Comparison of ENCODE assay signal across 37 cellular contexts in genomic region chr2:86673011-86673410, GRCh38.
"Had no signal": no experiment of that assay in that cellular context is flagged by ENCODE, and none has a peak within 500 bp of the region (broad histone marks: within the 10 kb centered on the region; RNA-seq: fewer than 3 reads in every experiment).

No MANE protein-coding gene starts in this region.

- H3K27me3 ChIP-seq: ascending aorta, cardiac muscle cell had no signal

- H3K9me3 Mint-ChIP-seq: activated CD4-positive, alpha-beta memory T cell treated with anti-CD3 and anti-CD28 coated beads, Interleukin-2, amount 10 ng/mL, durations not matched to agents 7 days and 5 days; activated naive CD4-positive, alpha-beta T cell treated with anti-CD3 and anti-CD28 coated beads, Interleukin-2, amount 50 U/mL, for 24 hours; activated naive CD8-positive, alpha-beta T cell treated with anti-CD3 and anti-CD28 coated beads, Interleukin-2, amount 50 U/mL, for 24 hours; activated T-cell treated with anti-CD3 and anti-CD28 coated beads, Interleukin-2, amount 50 U/mL, for 24 hours; activated T-helper 2 cell treated with anti-CD3 and anti-CD28 coated beads, Interferon-gamma antibody, Interleukin-2, Interleukin-4, amounts not matched to agents 10 μg/mL and 5 μg/mL and 100 μg/mL, durations not matched to agents 14 hours and 24 hours and 36 hours; T-helper 1 cell treated with Interleukin-12 subunit alpha and Interleukin-12 subunit beta and Interleukin-4 antibody, amounts not matched to agents 30 μg/mL and 1 μg/mL, for 36 hours; T-helper 2 cell treated with Interferon-gamma antibody and Interleukin-4, amounts not matched to agents 5 μg/mL and 100 μg/mL, for 36 hours had no signal

- H3K4me3 Mint-ChIP-seq: activated CD4-positive, alpha-beta memory T cell treated with anti-CD3 and anti-CD28 coated beads, Interleukin-2, amount 10 ng/mL, durations not matched to agents 7 days and 5 days; activated CD4-positive, alpha-beta T cell treated with anti-CD3 and anti-CD28 coated beads for 36 hours; activated CD4-positive, alpha-beta T cell treated with anti-CD3 and anti-CD28 coated beads, Interleukin-2, amount 10 ng/mL, durations not matched to agents 7 days and 5 days; activated CD8-positive, alpha-beta memory T cell treated with anti-CD3 and anti-CD28 coated beads, Interleukin-2, amount 10 ng/mL, durations not matched to agents 7 days and 5 days; activated CD8-positive, alpha-beta T cell treated with anti-CD3 and anti-CD28 coated beads, Interleukin-2, amount 10 ng/mL, durations not matched to agents 7 days and 5 days; activated naive CD4-positive, alpha-beta T cell treated with anti-CD3 and anti-CD28 coated beads, Interleukin-2, amount 10 ng/mL, durations not matched to agents 7 days and 5 days; activated naive CD4-positive, alpha-beta T cell treated with anti-CD3 and anti-CD28 coated beads, Interleukin-2, amount 50 U/mL, for 24 hours; activated naive CD8-positive, alpha-beta T cell; activated naive CD8-positive, alpha-beta T cell treated with anti-CD3 and anti-CD28 coated beads, Interleukin-2, amount 10 ng/mL, durations not matched to agents 7 days and 5 days; activated naive CD8-positive, alpha-beta T cell treated with anti-CD3 and anti-CD28 coated beads, Interleukin-2, amount 50 U/mL, for 24 hours; activated T-cell treated with anti-CD3 and anti-CD28 coated beads, Interleukin-2, amount 50 U/mL, for 24 hours; brain; T-helper 1 cell treated with Interleukin-12 subunit alpha and Interleukin-12 subunit beta and Interleukin-4 antibody, amounts not matched to agents 30 μg/mL and 1 μg/mL, for 36 hours; T-helper 2 cell treated with Interferon-gamma antibody and Interleukin-4, amounts not matched to agents 5 μg/mL and 100 μg/mL, for 36 hours; WTC11 had no signal

- H3K27me3 Mint-ChIP-seq: activated CD4-positive, alpha-beta T cell treated with anti-CD3 and anti-CD28 coated beads for 36 hours; activated CD4-positive, alpha-beta T cell treated with anti-CD3 and anti-CD28 coated beads, Interleukin-2, amount 10 ng/mL, durations not matched to agents 7 days and 5 days; activated CD8-positive, alpha-beta memory T cell treated with anti-CD3 and anti-CD28 coated beads, Interleukin-2, amount 10 ng/mL, durations not matched to agents 7 days and 5 days; activated naive CD4-positive, alpha-beta T cell treated with anti-CD3 and anti-CD28 coated beads, Interleukin-2, amount 50 U/mL, for 24 hours; activated naive CD8-positive, alpha-beta T cell; activated naive CD8-positive, alpha-beta T cell treated with anti-CD3 and anti-CD28 coated beads, Interleukin-2, amount 10 ng/mL, durations not matched to agents 7 days and 5 days; activated naive CD8-positive, alpha-beta T cell treated with anti-CD3 and anti-CD28 coated beads, Interleukin-2, amount 50 U/mL, for 24 hours; activated T-cell treated with anti-CD3 and anti-CD28 coated beads, Interleukin-2, amount 50 U/mL, for 24 hours had no signal

- H3K27ac ChIP-seq: ascending aorta, cardiac muscle cell, WERI-Rb-1 had no signal

- H3K36me3 ChIP-seq: ascending aorta, cardiac muscle cell, WERI-Rb-1 had no signal

- H3K27ac Mint-ChIP-seq: activated CD4-positive, alpha-beta memory T cell treated with anti-CD3 and anti-CD28 coated beads, Interleukin-2, amount 10 ng/mL, durations not matched to agents 7 days and 5 days; activated CD4-positive, alpha-beta T cell treated with anti-CD3 and anti-CD28 coated beads for 36 hours; activated CD4-positive, alpha-beta T cell treated with anti-CD3 and anti-CD28 coated beads, Interleukin-2, amount 10 ng/mL, durations not matched to agents 7 days and 5 days; activated CD8-positive, alpha-beta memory T cell treated with anti-CD3 and anti-CD28 coated beads, Interleukin-2, amount 10 ng/mL, durations not matched to agents 7 days and 5 days; activated CD8-positive, alpha-beta T cell treated with anti-CD3 and anti-CD28 coated beads, Interleukin-2, amount 10 ng/mL, durations not matched to agents 7 days and 5 days; activated naive CD4-positive, alpha-beta T cell treated with anti-CD3 and anti-CD28 coated beads, Interleukin-2, amount 10 ng/mL, durations not matched to agents 7 days and 5 days; activated naive CD4-positive, alpha-beta T cell treated with anti-CD3 and anti-CD28 coated beads, Interleukin-2, amount 50 U/mL, for 24 hours; activated naive CD8-positive, alpha-beta T cell; activated naive CD8-positive, alpha-beta T cell treated with anti-CD3 and anti-CD28 coated beads, Interleukin-2, amount 10 ng/mL, durations not matched to agents 7 days and 5 days; activated naive CD8-positive, alpha-beta T cell treated with anti-CD3 and anti-CD28 coated beads, Interleukin-2, amount 50 U/mL, for 24 hours; activated T-cell treated with anti-CD3 and anti-CD28 coated beads, Interleukin-2, amount 50 U/mL, for 24 hours; activated T-helper 2 cell treated with anti-CD3 and anti-CD28 coated beads, Interferon-gamma antibody, Interleukin-2, Interleukin-4, amounts not matched to agents 10 μg/mL and 5 μg/mL and 100 μg/mL, durations not matched to agents 14 hours and 24 hours and 36 hours; brain; T-helper 1 cell treated with Interleukin-12 subunit alpha and Interleukin-12 subunit beta and Interleukin-4 antibody, amounts not matched to agents 30 μg/mL and 1 μg/mL, for 36 hours; T-helper 2 cell treated with Interferon-gamma antibody and Interleukin-4, amounts not matched to agents 5 μg/mL and 100 μg/mL, for 36 hours; WTC11 had no signal

- H3K36me3 Mint-ChIP-seq: activated CD8-positive, alpha-beta memory T cell treated with anti-CD3 and anti-CD28 coated beads, Interleukin-2, amount 10 ng/mL, durations not matched to agents 7 days and 5 days; activated naive CD4-positive, alpha-beta T cell treated with anti-CD3 and anti-CD28 coated beads, Interleukin-2, amount 10 ng/mL, durations not matched to agents 7 days and 5 days; activated naive CD4-positive, alpha-beta T cell treated with anti-CD3 and anti-CD28 coated beads, Interleukin-2, amount 50 U/mL, for 24 hours; brain had no signal

- H3K4me3 ChIP-seq: ascending aorta, cardiac muscle cell had no signal

- H3K4me1 Mint-ChIP-seq: activated CD4-positive, alpha-beta memory T cell treated with anti-CD3 and anti-CD28 coated beads, Interleukin-2, amount 10 ng/mL, durations not matched to agents 7 days and 5 days; activated CD4-positive, alpha-beta T cell treated with anti-CD3 and anti-CD28 coated beads for 36 hours; activated CD4-positive, alpha-beta T cell treated with anti-CD3 and anti-CD28 coated beads, Interleukin-2, amount 10 ng/mL, durations not matched to agents 7 days and 5 days; activated CD8-positive, alpha-beta memory T cell treated with anti-CD3 and anti-CD28 coated beads, Interleukin-2, amount 10 ng/mL, durations not matched to agents 7 days and 5 days; activated naive CD4-positive, alpha-beta T cell treated with anti-CD3 and anti-CD28 coated beads, Interleukin-2, amount 10 ng/mL, durations not matched to agents 7 days and 5 days; activated naive CD4-positive, alpha-beta T cell treated with anti-CD3 and anti-CD28 coated beads, Interleukin-2, amount 50 U/mL, for 24 hours; activated naive CD8-positive, alpha-beta T cell treated with anti-CD3 and anti-CD28 coated beads, Interleukin-2, amount 10 ng/mL, durations not matched to agents 7 days and 5 days; activated naive CD8-positive, alpha-beta T cell treated with anti-CD3 and anti-CD28 coated beads, Interleukin-2, amount 50 U/mL, for 24 hours; WTC11 had no signal

- DNase-seq: activated CD4-positive, alpha-beta memory T cell treated with anti-CD3 and anti-CD28 coated beads, Interleukin-2, amount 10 ng/mL, durations not matched to agents 7 days and 5 days; activated CD4-positive, alpha-beta T cell treated with anti-CD3 and anti-CD28 coated beads for 1 hour; activated CD4-positive, alpha-beta T cell treated with anti-CD3 and anti-CD28 coated beads for 36 hours; activated CD4-positive, alpha-beta T cell treated with anti-CD3 and anti-CD28 coated beads for 48 hours; activated CD4-positive, alpha-beta T cell treated with anti-CD3 and anti-CD28 coated beads, Interleukin-2, amount 10 ng/mL, durations not matched to agents 7 days and 5 days; activated CD4-positive, alpha-beta T cell treated with anti-CD3 and anti-CD28 coated beads, Interleukin-2, amount 50 U/mL, for 48 hours; activated CD4-positive, CD25-positive, alpha-beta regulatory T cell; activated CD8-positive, alpha-beta memory T cell treated with anti-CD3 and anti-CD28 coated beads for 24 hours; activated CD8-positive, alpha-beta memory T cell treated with anti-CD3 and anti-CD28 coated beads, Interleukin-2, amount 10 ng/mL, durations not matched to agents 7 days and 5 days; activated CD8-positive, alpha-beta memory T cell treated with anti-CD3 and anti-CD28 coated beads, Interleukin-2, amount 50 U/mL, for 48 hours; activated CD8-positive, alpha-beta T cell treated with anti-CD3 and anti-CD28 coated beads, Interleukin-2, amount 10 ng/mL, durations not matched to agents 7 days and 5 days; activated effector memory CD4-positive, alpha-beta T cell treated with Interleukin-2 at 50 U/mL for 16 hours; activated gamma-delta T cell; activated naive CD4-positive, alpha-beta T cell treated with anti-CD3 and anti-CD28 coated beads, Interleukin-2, amount 10 ng/mL, durations not matched to agents 7 days and 5 days; activated naive CD4-positive, alpha-beta T cell treated with Interleukin-2 at 50 U/mL for 16 hours; activated naive CD8-positive, alpha-beta T cell treated with anti-CD3 and anti-CD28 coated beads, Interleukin-2, amount 10 ng/mL, durations not matched to agents 7 days and 5 days; activated naive CD8-positive, alpha-beta T cell treated with anti-CD3 and anti-CD28 coated beads, Interleukin-2, amount 50 U/mL, for 24 hours; activated T-cell treated with anti-CD3 and anti-CD28 coated beads, Interleukin-2, amount 50 U/mL, for 24 hours; activated T-cell treated with anti-CD3 and anti-CD28 coated beads, Interleukin-2, amount 50 U/mL, for 48 hours; amygdala; anterior cingulate cortex; central memory CD4-positive, alpha-beta T cell; SW 1271; T-helper 1 cell; T-helper 2 cell; T-helper 9 cell; WERI-Rb-1 had no signal

- ATAC-seq: activated CD4-positive, alpha-beta T cell treated with anti-CD3 and anti-CD28 coated beads for 36 hours; activated CD4-positive, CD25-positive, alpha-beta regulatory T cell treated with anti-CD3 and anti-CD28 coated beads, Interleukin-2, amount 50 U/mL, for 24 hours; activated CD8-positive, alpha-beta memory T cell treated with anti-CD3 and anti-CD28 coated beads, Interleukin-2, amount 10 ng/mL, durations not matched to agents 7 days and 5 days; activated CD8-positive, alpha-beta T cell treated with anti-CD3 and anti-CD28 coated beads, Interleukin-2, amount 10 ng/mL, durations not matched to agents 7 days and 5 days; activated naive CD8-positive, alpha-beta T cell treated with anti-CD3 and anti-CD28 coated beads, Interleukin-2, amount 50 U/mL, for 24 hours; WTC11 had no signal
